9 cellular contexts compared by ENCODE assay signal in the genomic region with DNA sequence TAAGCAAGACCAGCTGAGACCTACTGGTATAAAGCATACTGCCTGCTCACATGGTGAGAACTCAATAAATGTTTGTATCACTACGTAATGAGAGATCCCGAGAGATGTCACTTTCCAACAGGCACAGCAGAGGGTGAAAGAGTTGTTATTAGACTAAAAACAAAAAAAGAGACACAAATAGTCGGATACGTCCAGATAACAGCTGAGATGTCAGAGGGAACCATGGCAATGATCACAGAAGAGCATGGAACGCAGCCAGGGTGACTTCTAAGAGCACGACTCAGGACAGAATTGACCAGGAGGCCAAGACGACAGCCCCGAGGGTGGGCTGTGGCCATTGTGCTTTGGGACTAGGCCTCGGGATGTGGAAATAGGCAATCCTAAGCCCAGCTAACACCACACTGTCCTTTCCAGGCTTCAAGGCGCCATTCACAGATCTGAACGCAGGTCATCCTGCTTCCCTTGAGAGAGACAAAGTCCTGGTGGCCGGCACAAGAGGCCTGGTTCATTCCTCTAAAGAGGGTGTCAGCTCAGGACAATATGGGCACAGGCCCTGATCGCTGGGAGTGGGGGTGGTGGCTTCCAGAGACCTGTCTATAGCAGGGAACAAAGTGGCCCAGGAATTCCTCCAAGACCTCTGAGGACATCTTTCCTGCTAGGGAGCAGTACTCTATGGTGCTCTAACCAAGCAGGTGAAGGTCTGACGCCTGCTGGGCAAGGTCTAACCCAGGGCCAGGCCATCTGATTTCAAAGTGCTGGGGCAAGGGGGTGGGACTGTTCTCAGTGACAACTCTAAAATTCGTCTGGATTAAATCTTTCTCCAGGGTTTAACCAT. TPM values are rescaled to one million over a fixed set of nuclear protein-coding genes. Genes with fewer than 3 reads are reported as not detected.
DNase-seq lines count a peak whose midpoint lies in the region; ATAC-seq and TF ChIP-seq lines count a peak whose summit lies in the region.
"Had no signal": no experiment of that assay in that cellular context is flagged by ENCODE, and none has a peak within 500 bp of the region (broad histone marks: within the 10 kb centered on the region; RNA-seq: fewer than 3 reads in every experiment).

No MANE protein-coding gene starts in this region.

- H3K9me3 ChIP-seq in T-helper 17 cell (ENCODE audit: control insufficient read depth, low read length, poor library complexity, severe bottlenecking) (no peaks in the 10 kb centered on the region), left ventricle myocardium inferior (replicated peaks) (no peaks in the 10 kb centered on the region), smooth muscle cell (replicated peaks; ENCODE audit: low read depth) (no peaks in the 10 kb centered on the region)

- H3K27ac ChIP-seq in left ventricle myocardium inferior (replicated peaks) (peak overlapping the region; percentile 28), smooth muscle cell (ENCODE audit: low read depth) (peak overlapping the region; percentile 52)

- WGBS in smooth muscle cell (ENCODE audit: low lambda C conversion rate) = 81% methylated on average over 15 of the region's 15 CpGs

- no peak overlapping the region for H3K9ac ChIP-seq in smooth muscle cell (ENCODE audit: low read depth)

- H3K4me1 ChIP-seq in left ventricle myocardium inferior (peaks cover 86% of the 10 kb centered on the region), smooth muscle cell (ENCODE audit: low read depth) (peaks cover 38% of the 10 kb centered on the region)

- peaks cover 8% of the 10 kb centered on the region for H3K36me3 ChIP-seq in left ventricle myocardium inferior
- no peaks in the 10 kb centered on the region for H3K36me3 ChIP-seq in smooth muscle cell (ENCODE audit: low read depth)

- peaks cover 53% of the 10 kb centered on the region for H3F3A ChIP-seq in smooth muscle cell (ENCODE audit: low read depth)

- no peaks in the 10 kb centered on the region for H3K27me3 Mint-ChIP-seq in T-helper 17 cell
- H3K27me3 Mint-ChIP-seq: progenitor cell of endocrine pancreas had no signal

- H3K4me1 Mint-ChIP-seq in T-helper 17 cell = peaks cover 56% of the 10 kb centered on the region

- H3K36me3 Mint-ChIP-seq in T-helper 17 cell (ENCODE audit: low read depth) = no peaks in the 10 kb centered on the region

- H3K79me2 ChIP-seq in smooth muscle cell (ENCODE audit: low read depth) = peaks cover 76% of the 10 kb centered on the region

- no peak for ATAC-seq in T-helper 17 cell
- ATAC-seq: esophagus mucosa had no signal

- H3K27ac Mint-ChIP-seq in T-helper 17 cell = no peak overlapping the region
- H3K27ac Mint-ChIP-seq: progenitor cell of endocrine pancreas; T-helper 2 cell treated with Interferon-gamma antibody and Interleukin-4, amounts not matched to agents 5 μg/mL and 100 μg/mL, for 36 hours had no signal

- no peak for TF ChIP-seq CTCF in left ventricle myocardium inferior (IDR thresholded peaks at IDR 0.05; ENCODE audit: borderline replicate concordance)
- TF ChIP-seq CTCF in smooth muscle cell (IDR thresholded peaks at IDR 0.05; ENCODE audit: borderline replicate concordance, insufficient read depth, poor library complexity, severe bottlenecking) = no peak

- H3K27me3 ChIP-seq in left ventricle myocardium inferior (ENCODE audit: low read depth) (no peaks in the 10 kb centered on the region), smooth muscle cell (ENCODE audit: low read depth) (no peaks in the 10 kb centered on the region)

- DNase-seq in T-helper 17 cell (no peak), left ventricle myocardium inferior (no peak), smooth muscle cell (lab: John Stamatoyannopoulos, UW; ENCODE audit: unreplicated experiment) (no peak), NCI-H1436 (lab: John Stamatoyannopoulos, UW) (no peak)
- DNase-seq in stimulated activated CD4-positive, alpha-beta T cell treated with anti-CD3 and anti-CD28 coated beads, Interleukin-15, amount 100 ng/mL, for 24 hours = no peak
- DNase-seq: NCI-H2029 treated with DMSO at 0.1 percent for 48 hours had no signal

- no peak overlapping the region for H2AFZ ChIP-seq in smooth muscle cell (ENCODE audit: low read depth)

- intact Hi-C loops in left ventricle myocardium inferior (cut with micrococcal nuclease) = no loop called here

- peak overlapping the region; percentile 53 for H3K4me3 Mint-ChIP-seq in T-helper 17 cell

- H3K4me3 ChIP-seq in left ventricle myocardium inferior (no peak overlapping the region), smooth muscle cell (no peak overlapping the region)

- peak overlapping the region; percentile 31 for H3K4me2 ChIP-seq in smooth muscle cell

- H4K20me1 ChIP-seq in smooth muscle cell (ENCODE audit: low read depth) = peaks cover 77% of the 10 kb centered on the region

RNA-seq across cellular contexts. Expression of gene SH3GL1, which starts 3.2 kb away (rescaled TPM):
- total RNA-seq in T-helper 17 cell (10 to 100 TPM; 51.1 to 56.6 TPM), left ventricle myocardium inferior (18.6 TPM), smooth muscle cell (50.1 and 52.9 TPM in 2 replicates)
- 120 and 132 TPM in 2 replicates for polyA plus RNA-seq in smooth muscle cell

RNA-seq across cellular contexts. Expression of gene CHAF1A, which starts 5.3 kb away (rescaled TPM):
- 10 to 100 TPM; 25.5 to 33.4 TPM for total RNA-seq in T-helper 17 cell
- total RNA-seq in left ventricle myocardium inferior = 5.1 TPM
- total RNA-seq in smooth muscle cell = 3.8 and 14.7 TPM in 2 replicates
- 11.4 and 14.8 TPM in 2 replicates for polyA plus RNA-seq in smooth muscle cell

RNA-seq across cellular contexts. Expression of gene MPND, which starts 53.8 kb away (rescaled TPM):
- total RNA-seq in T-helper 17 cell = 10 to 100 TPM; 13.0 to 15.1 TPM
- 19.2 TPM for total RNA-seq in left ventricle myocardium inferior
- total RNA-seq in smooth muscle cell = 2.4 and 3.9 TPM in 2 replicates
- 10.9 and 14.6 TPM in 2 replicates for polyA plus RNA-seq in smooth muscle cell

RNA-seq across cellular contexts. Expression of gene STAP2, which starts 58.5 kb away (rescaled TPM):
- total RNA-seq in T-helper 17 cell (1 to 10 TPM; 1.9 to 3.3 TPM), left ventricle myocardium inferior (2.6 TPM), smooth muscle cell (10.7 and 13.0 TPM in 2 replicates)
- polyA plus RNA-seq in smooth muscle cell = 8.3 and 26.5 TPM in 2 replicates
